In the genomic region with DNA sequence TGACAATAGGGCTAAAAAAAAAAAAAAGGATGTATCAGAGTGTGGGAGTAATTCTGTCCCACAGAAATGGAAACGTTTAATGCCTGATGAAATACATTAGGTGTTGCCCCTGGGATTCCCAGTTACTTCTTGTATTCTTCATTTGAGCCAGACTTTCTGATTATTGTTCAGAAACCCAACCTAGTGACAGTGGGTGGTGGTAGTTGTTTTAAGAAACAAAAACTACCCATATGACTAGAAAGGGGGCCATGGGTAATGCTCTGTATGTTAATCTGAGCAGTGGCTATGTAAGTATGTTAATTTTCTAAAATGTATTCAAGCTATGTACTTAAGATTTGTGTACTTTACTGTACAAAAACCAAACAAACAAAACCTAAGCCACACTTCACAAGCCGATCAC, we compare ENCODE assay signal across 1 cellular context.
TF ChIP-seq lines count a peak whose summit lies in the region.

No MANE protein-coding gene starts in this region.

TF ChIP-seq in GM12878, 131 proteins besides CTCF, POLR2A, EP300 and RAD21 (continued from another document):
- TF ChIP-seq, protein P1, sequence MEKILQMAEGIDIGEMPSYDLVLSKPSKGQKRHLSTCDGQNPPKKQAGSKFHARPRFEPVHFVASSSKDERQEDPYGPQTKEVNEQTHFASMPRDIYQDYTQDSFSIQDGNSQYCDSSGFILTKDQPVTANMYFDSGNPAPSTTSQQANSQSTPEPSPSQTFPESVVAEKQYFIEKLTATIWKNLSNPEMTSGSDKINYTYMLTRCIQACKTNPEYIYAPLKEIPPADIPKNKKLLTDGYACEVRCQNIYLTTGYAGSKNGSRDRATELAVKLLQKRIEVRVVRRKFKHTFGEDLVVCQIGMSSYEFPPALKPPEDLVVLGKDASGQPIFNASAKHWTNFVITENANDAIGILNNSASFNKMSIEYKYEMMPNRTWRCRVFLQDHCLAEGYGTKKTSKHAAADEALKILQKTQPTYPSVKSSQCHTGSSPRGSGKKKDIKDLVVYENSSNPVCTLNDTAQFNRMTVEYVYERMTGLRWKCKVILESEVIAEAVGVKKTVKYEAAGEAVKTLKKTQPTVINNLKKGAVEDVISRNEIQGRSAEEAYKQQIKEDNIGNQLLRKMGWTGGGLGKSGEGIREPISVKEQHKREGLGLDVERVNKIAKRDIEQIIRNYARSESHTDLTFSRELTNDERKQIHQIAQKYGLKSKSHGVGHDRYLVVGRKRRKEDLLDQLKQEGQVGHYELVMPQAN (conservative IDR thresholded peaks at IDR 0.05) = no peak
- TF ChIP-seq IKZF2 (IDR thresholded peaks at IDR 0.05) (no peak), MEF2A (IDR thresholded peaks at IDR 0.05; ENCODE audit: insufficient read depth, low read depth, low read length) (0 out of 2 replicates have a peak, but pooled peaks have one; percentile 23), ZNF384 (IDR thresholded peaks at IDR 0.05; ENCODE audit: borderline replicate concordance, low read depth, low read length) (no peak), YBX1 (IDR thresholded peaks at IDR 0.05) (no peak)
- TF ChIP-seq, protein P2, sequence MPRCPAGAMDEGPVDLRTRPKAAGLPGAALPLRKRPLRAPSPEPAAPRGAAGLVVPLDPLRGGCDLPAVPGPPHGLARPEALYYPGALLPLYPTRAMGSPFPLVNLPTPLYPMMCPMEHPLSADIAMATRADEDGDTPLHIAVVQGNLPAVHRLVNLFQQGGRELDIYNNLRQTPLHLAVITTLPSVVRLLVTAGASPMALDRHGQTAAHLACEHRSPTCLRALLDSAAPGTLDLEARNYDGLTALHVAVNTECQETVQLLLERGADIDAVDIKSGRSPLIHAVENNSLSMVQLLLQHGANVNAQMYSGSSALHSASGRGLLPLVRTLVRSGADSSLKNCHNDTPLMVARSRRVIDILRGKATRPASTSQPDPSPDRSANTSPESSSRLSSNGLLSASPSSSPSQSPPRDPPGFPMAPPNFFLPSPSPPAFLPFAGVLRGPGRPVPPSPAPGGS (IDR thresholded peaks at IDR 0.05; ENCODE audit: borderline replicate concordance, insufficient read depth, low read depth, low read length, poor library complexity, severe bottlenecking) = peak; percentile 52
TF ChIP-seq in GM12878: peak in this region for 8.
